Comparison of ENCODE assay signal across 1 cellular context in the genomic region with DNA sequence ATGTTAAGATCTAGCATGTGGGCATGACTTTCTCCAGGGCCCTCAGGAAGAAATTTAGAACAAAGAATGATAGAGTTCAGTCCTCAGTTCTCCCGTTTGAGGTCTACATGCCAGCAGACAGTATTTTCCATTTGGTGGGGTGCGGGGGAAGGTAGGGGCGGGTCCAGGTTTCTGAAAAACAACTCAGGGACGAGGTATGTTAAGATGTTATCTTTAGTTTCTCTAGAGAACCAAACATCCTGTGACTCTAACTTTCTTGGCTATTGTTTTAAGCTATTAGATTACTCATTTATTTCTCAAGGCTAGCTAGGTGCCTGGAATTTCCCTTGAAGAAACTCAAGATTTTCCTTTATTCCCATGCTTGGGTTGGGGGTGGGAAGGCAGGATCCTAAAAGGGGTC.
A peak's percentile ranks its signal among the peaks of the same experiment; 100 is the strongest.
TF ChIP-seq lines count a peak whose summit lies in the region.

No MANE protein-coding gene starts in this region.

TF ChIP-seq in IMR-90, 13 proteins besides CTCF, POLR2A, EP300 and RAD21 (continued from another document):
- TF ChIP-seq RFX5 (IDR thresholded peaks at IDR 0.05; ENCODE audit: low read depth, low read length) (no peak), CEBPB (IDR thresholded peaks at IDR 0.05; ENCODE audit: low read depth, low read length) (peak; percentile 39; the same call in 1 of the 2 replicates), CHD1 (IDR thresholded peaks at IDR 0.05; ENCODE audit: low read depth, low read length) (no peak), RCOR1 (IDR thresholded peaks at IDR 0.05; ENCODE audit: insufficient replicate concordance, low read length) (no peak)
TF ChIP-seq in IMR-90: peak in this region for 1.
